ENCODE assay signal across 16 cellular contexts in genomic region chr11:110176366-110177056, GRCh38.
A peak's percentile ranks its signal among the peaks of the same experiment; 100 is the strongest.
DNase-seq lines count a peak whose midpoint lies in the region; ATAC-seq and TF ChIP-seq lines count a peak whose summit lies in the region.
"Had no signal": no experiment of that assay in that cellular context is flagged by ENCODE, and none has a peak within 500 bp of the region (broad histone marks: within the 10 kb centered on the region; RNA-seq: fewer than 3 reads in every experiment).

No MANE protein-coding gene starts in this region.

- TF ChIP-seq CTCF in IMR-90 (conservative IDR thresholded peaks at IDR 0.05; ENCODE audit: low read depth, low read length) (no peak), tibial artery (IDR thresholded peaks at IDR 0.05) (no peak)

- no peak overlapping the region for H3K4me2 ChIP-seq in IMR-90 (ENCODE audit: low read depth, low read length)

- H2BK120ac ChIP-seq in IMR-90 (ENCODE audit: low read depth, low read length): no peak overlapping the region

- H3K4ac ChIP-seq in IMR-90 (ENCODE audit: low read depth, low read length): no peak overlapping the region

- peak overlapping the region; percentile 21; the same call in 1 of the 2 replicates for H4K91ac ChIP-seq in IMR-90 (ENCODE audit: insufficient read depth, low read depth, low read length)

- TF ChIP-seq RAD21 in IMR-90 (IDR thresholded peaks at IDR 0.05; ENCODE audit: low read length): no peak

- no peaks in the 10 kb centered on the region for H3K9me3 ChIP-seq in IMR-90 (ENCODE audit: control insufficient read depth, insufficient read depth, low read length)
- H3K9me3 ChIP-seq in tibial artery: no peaks in the 10 kb centered on the region
- H3K9me3 ChIP-seq: gastrocnemius medialis, thoracic aorta had no signal

- H2BK15ac ChIP-seq in IMR-90 (ENCODE audit: low read depth, low read length): peak overlapping the region; percentile 70; the same call in 2 of the 3 replicates

- no peak overlapping the region for H2BK5ac ChIP-seq in IMR-90 (ENCODE audit: low read depth, low read length, poor library complexity, severe bottlenecking)

- BruUV-seq in IMR-90 (replicated peaks; lab: Mats Ljungman, UMichigan): no TSS peak

- H3K79me1 ChIP-seq in IMR-90 (ENCODE audit: low read depth in 1 of 2, low read length in 2 of 2): 0 out of 4 replicates have a peak, but pooled peaks cover 0 to 3% of the 10 kb centered on the region in 2 experiments

- no peak overlapping the region for H3K9ac ChIP-seq in IMR-90 (ENCODE audit: low read depth, low read length)

- peaks cover 9% of the 10 kb centered on the region for H3K4me1 ChIP-seq in IMR-90 (ENCODE audit: control insufficient read depth, insufficient read depth, low read length)
- peaks cover 0 to 5% (median 0%) of the 10 kb centered on the region in 4 donors for H3K4me1 ChIP-seq in tibial artery

- H3K23ac ChIP-seq in IMR-90 (ENCODE audit: low read depth, low read length): no peak overlapping the region

- ATAC-seq in IMR-90 (ENCODE audit: low read depth): peak; percentile 40
- ATAC-seq: gastrocnemius medialis, HCT116 had no signal

- CTCF ChIA-PET in IMR-90 (lab: Yijun Ruan, JAX): interaction anchor here (0.7 kb wide), 1 partner anchor 14 kb away, joined by 3 read pairs; no protein-coding TSS in a partner anchor

- H2AK9ac ChIP-seq in IMR-90 (replicated peaks; ENCODE audit: low read depth, low read length, poor library complexity): no peak overlapping the region

- H2AK5ac ChIP-seq in IMR-90 (ENCODE audit: low read depth, low read length): peak overlapping the region; percentile 32; the same call in 1 of the 2 replicates

- TF ChIP-seq POLR2A in IMR-90 (IDR thresholded peaks at IDR 0.05; ENCODE audit: low read depth, low read length): no peak

- H4K8ac ChIP-seq in IMR-90 (ENCODE audit: low read depth in 2 of 2, low read length in 2 of 2): 0 out of 4 replicates have a peak overlapping the region, but pooled peaks of 1 of the 2 experiments have one; percentile 19

- H3K27ac ChIP-seq in IMR-90 (ENCODE audit: insufficient read depth, low read length): no peak overlapping the region
- H3K27ac ChIP-seq in angular gyrus (ENCODE audit: low read depth, low read length): peak overlapping the region; percentile 43
- H3K27ac ChIP-seq in tibial artery: no peak overlapping the region
- H3K27ac ChIP-seq: gastrocnemius medialis, thoracic aorta had no signal

- DNase-seq in AG08395 (ENCODE audit: low spot score) (peak; percentile 57), IMR-90 (peak; percentile 51), iPS-NIHi7 (ENCODE audit: extremely low spot score) (peak; percentile 44), NCI-H1092 treated with DMSO at 0.1 percent for 48 hours (lab: John Stamatoyannopoulos, UW) (no peak), tibial artery (no peak), NCI-H187 treated with DMSO at 0.1 percent for 48 hours (lab: John Stamatoyannopoulos, UW) (no peak), HUDEP-2 (lab: John Stamatoyannopoulos, UW; ENCODE audit: unreplicated experiment in 76 of 76) (no peak)
- DNase-seq: activated effector memory CD4-positive, alpha-beta T cell treated with anti-CD3 and anti-CD28 coated beads, Interleukin-2, amount 50 U/mL, for 16 hours; AML-193; DMS153; effector CD4-positive, alpha-beta T cell; gastrocnemius medialis; NCI-H1092 had no signal

- H3K27me3 ChIP-seq in IMR-90 (ENCODE audit: control insufficient read depth, insufficient read depth, low read length): no peaks in the 10 kb centered on the region
- no peaks in the 10 kb centered on the region for H3K27me3 ChIP-seq in tibial artery
- H3K27me3 ChIP-seq: gastrocnemius medialis had no signal

- peak overlapping the region; percentile 31; the same call in 1 of the 2 replicates for H4K5ac ChIP-seq in IMR-90 (ENCODE audit: low read depth, low read length)

- no peak overlapping the region for H3K18ac ChIP-seq in IMR-90 (ENCODE audit: low read depth, low read length)

- H2AFZ ChIP-seq in IMR-90 (replicated peaks; ENCODE audit: low read length, poor library complexity): peak overlapping the region; percentile 61

- no peaks in the 10 kb centered on the region for H3K36me3 ChIP-seq in IMR-90 (ENCODE audit: control insufficient read depth, insufficient read depth, low read length)
- H3K36me3 ChIP-seq in tibial artery: no peaks in the 10 kb centered on the region
- H3K36me3 ChIP-seq: gastrocnemius medialis, thoracic aorta had no signal

- H3K9me1 ChIP-seq in IMR-90 (ENCODE audit: insufficient read depth, low read length): peaks cover 10% of the 10 kb centered on the region; the same call in 1 of the 2 replicates

- 0 out of 2 replicates have a peak overlapping the region, but pooled peaks have one; percentile 35 for H3K14ac ChIP-seq in IMR-90 (replicated peaks; ENCODE audit: low read depth, low read length)

- in situ Hi-C loops in IMR-90 (cut with MboI; ENCODE audit: low sequenced_read_pairs): loop anchor here (25.0 kb wide), 1 partner anchor 214 kb away; no protein-coding TSS in a partner anchor

- H2BK20ac ChIP-seq in IMR-90 (ENCODE audit: low read depth, low read length): no peak overlapping the region

- H4K20me1 ChIP-seq in IMR-90 (ENCODE audit: insufficient read depth, low read length): no peaks in the 10 kb centered on the region

- no peak overlapping the region for H3K56ac ChIP-seq in IMR-90 (ENCODE audit: extremely low read depth, insufficient read depth, low read length)

- intact Hi-C loops in IMR-90 (cut with micrococcal nuclease) (no loop called here), tibial artery (cut with DNase I; ENCODE audit: low total_unique reads) (no loop called here)

- dilution Hi-C loops in IMR-90 (cut with HindIII; ENCODE audit: low sequenced_read_pairs, unreplicated experiment): no loop called here

- 90% methylated on average over 2 of the region's 12 CpGs; no CpG with 5 or more reads in 1 of the 2 experiments for whole genome bisulfite sequencing in IMR-90 (ENCODE audit: extremely low coverage in 2 of 2, insufficient read length in 1 of 2), 2 experiments

- POLR2A ChIA-PET in IMR-90 (lab: Charles Lee; ENCODE audit: unreplicated experiment): no interaction called here

- no peak overlapping the region for H3K4me3 ChIP-seq in IMR-90 (ENCODE audit: insufficient read depth, low read depth, low read length)
- H3K4me3 ChIP-seq in tibial artery: no peak overlapping the region
- H3K4me3 ChIP-seq: gastrocnemius medialis, thoracic aorta had no signal

TF ChIP-seq in IMR-90, 13 proteins besides CTCF, POLR2A, EP300 and RAD21:
- TF ChIP-seq RCOR1 (IDR thresholded peaks at IDR 0.05; ENCODE audit: insufficient replicate concordance, low read length) (peak; percentile 34), CEBPB (IDR thresholded peaks at IDR 0.05; ENCODE audit: low read depth, low read length) (no peak)

Comparison
In these comparisons a context has a peak if more than half of its experiments do, and no peak if none do; other contexts are left out.
1. DNase-seq: peak in AG08395 (single experiment), IMR-90 (single experiment) and iPS-NIHi7 (single experiment); none in NCI-H1092 treated with DMSO at 0.1 percent for 48 hours (single experiment), tibial artery (0 of 2), NCI-H187 treated with DMSO at 0.1 percent for 48 hours (single experiment) and HUDEP-2 (0 of 76).